15 cellular contexts compared by ENCODE assay signal in the genomic region with DNA sequence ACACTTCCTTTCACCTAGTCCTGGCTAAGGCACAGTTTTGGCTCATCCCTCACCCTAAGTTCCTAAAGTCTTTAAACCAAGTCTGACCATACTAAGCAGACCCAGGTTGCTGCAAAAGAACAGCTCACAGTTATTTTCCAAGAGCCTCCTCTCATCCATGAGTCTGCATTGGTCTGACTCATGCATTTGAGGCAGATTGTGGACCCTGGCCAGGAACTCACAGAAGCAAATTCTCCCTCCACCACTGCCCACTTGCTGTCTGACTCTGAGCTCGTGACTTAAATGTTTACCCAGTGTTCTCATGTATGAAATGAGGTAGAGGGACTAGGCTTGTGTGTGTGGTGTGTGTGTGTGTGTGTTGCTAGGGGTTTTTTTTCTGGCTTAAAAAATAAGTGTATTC.
DNase-seq lines count a peak whose midpoint lies in the region; TF ChIP-seq lines count a peak whose summit lies in the region.
"Had no signal": no experiment of that assay in that cellular context is flagged by ENCODE, and none has a peak within 500 bp of the region (broad histone marks: within the 10 kb centered on the region; RNA-seq: fewer than 3 reads in every experiment).

No MANE protein-coding gene starts in this region.

- no peaks in the 10 kb centered on the region for H3K4me1 ChIP-seq in osteoblast (ENCODE audit: insufficient read depth, low read length)
- H3K4me1 ChIP-seq: SJSA1, spleen, stomach had no signal

- in situ Hi-C loops in brain microvascular endothelial cell (cut with HindIII; ENCODE audit: low pct_ligation_motif_present, low sequenced_read_pairs), result no loop called here

- H3K27ac ChIP-seq in osteoblast (ENCODE audit: low read depth, low read length) (no peak overlapping the region), brain microvascular endothelial cell (no peak overlapping the region)
- H3K27ac ChIP-seq: C4-2B, SJSA1, spleen, stomach had no signal

- no peak overlapping the region for H3K4me2 ChIP-seq in osteoblast (ENCODE audit: insufficient read depth, low read length)

- H4K20me1 ChIP-seq in osteoblast (ENCODE audit: insufficient read depth, low read length), result no peaks in the 10 kb centered on the region

- no peaks in the 10 kb centered on the region for H3K79me2 ChIP-seq in osteoblast (ENCODE audit: insufficient read depth, low read length)

- no peak overlapping the region for H3K4me3 ChIP-seq in fibroblast of the aortic adventitia (ENCODE audit: low read depth, low read length)
- no peak overlapping the region for H3K4me3 ChIP-seq in osteoblast (ENCODE audit: insufficient read depth, low read length)
- no peak overlapping the region for H3K4me3 ChIP-seq in brain microvascular endothelial cell (ENCODE audit: low read depth, low read length)
- H3K4me3 ChIP-seq: SJSA1, spleen, stomach had no signal

- TF ChIP-seq CTCF in fibroblast of the aortic adventitia (IDR thresholded peaks at IDR 0.05; ENCODE audit: insufficient read depth, low read length) (no peak), osteoblast (IDR thresholded peaks at IDR 0.05; ENCODE audit: extremely low read depth, low read depth, low read length) (no peak), brain microvascular endothelial cell (IDR thresholded peaks at IDR 0.05; ENCODE audit: low read depth, low read length, missing control alignments) (no peak)

- H3K36me3 ChIP-seq in osteoblast (ENCODE audit: insufficient read depth, low read length) (no peaks in the 10 kb centered on the region), brain microvascular endothelial cell (replicated peaks) (no peaks in the 10 kb centered on the region)
- H3K36me3 ChIP-seq: SJSA1, spleen, stomach had no signal

- DNase-seq in COLO668 (lab: John Stamatoyannopoulos, UW; ENCODE audit: unreplicated experiment) (peak; percentile 27), NCI-H69 (lab: John Stamatoyannopoulos, UW) (peak; percentile 63), fibroblast of the aortic adventitia (ENCODE audit: low read depth) (peak; percentile 1), posterior cingulate gyrus (peak in 8 of 10 donors; percentile 36 to 91 (median 63)), osteoblast (ENCODE audit: insufficient read length, low spot score, missing footprints) (no peak), KG1 (lab: John Stamatoyannopoulos, UW) (no peak), brain microvascular endothelial cell (no peak)
- no peak for DNase-seq in NK-92 treated with Interleukin-12 subunit alpha and Interleukin-12 subunit beta, amount 100 ng/mL, for 24 hours (lab: John Stamatoyannopoulos, UW)
- DNase-seq: activated CD4-positive, alpha-beta T cell treated with anti-CD3 and anti-CD28 coated beads, Interleukin-2, amount 10 ng/mL, durations not matched to agents 7 days and 5 days; activated naive CD8-positive, alpha-beta T cell treated with anti-CD3 and anti-CD28 coated beads, Interleukin-2, amount 50 U/mL, for 24 hours; activated T-cell treated with anti-CD3 and anti-CD28 coated beads, Interleukin-2, amount 50 U/mL, for 4 hours; spleen; stomach had no signal

- H3K9me3 ChIP-seq in osteoblast (ENCODE audit: low read depth, low read length), result no peaks in the 10 kb centered on the region

- no peak overlapping the region for H2AFZ ChIP-seq in osteoblast (ENCODE audit: low read length)

- H3K27me3 ChIP-seq in osteoblast (ENCODE audit: insufficient read depth, low read length) (no peaks in the 10 kb centered on the region), brain microvascular endothelial cell (replicated peaks) (no peaks in the 10 kb centered on the region)
- H3K27me3 ChIP-seq: SJSA1, spleen, stomach had no signal

- intact Hi-C loops in posterior cingulate gyrus (cut with DNase I), result no loop called here

Comparison
In these comparisons a context has a peak if more than half of its experiments do, and no peak if none do; other contexts are left out.
1. DNase-seq: peak in COLO668 (single experiment), NCI-H69 (single experiment), fibroblast of the aortic adventitia (single experiment) and posterior cingulate gyrus (8 of 10); none in osteoblast (single experiment), NK-92 treated with Interleukin-12 subunit alpha and Interleukin-12 subunit beta, amount 100 ng/mL, for 24 hours (single experiment), KG1 (single experiment) and brain microvascular endothelial cell (single experiment).